ENCODE assay signal across 1 cellular context in genomic region chr17:59964455-59965328, GRCh38.
A peak's percentile ranks its signal among the peaks of the same experiment; 100 is the strongest.
TF ChIP-seq lines count a peak whose summit lies in the region.

Gene RNFT1 (minus strand): TSS chr17:59964740. CDS start chr17:59964663, 77 bp downstream.

TF ChIP-seq in WTC11, 78 proteins besides CTCF, POLR2A, EP300 and RAD21 (continued from another document):
- no peak for TF ChIP-seq STAT6 (CRISPR knock-in tag; conservative IDR thresholded peaks at IDR 0.05; ENCODE audit: low read depth)
- TF ChIP-seq FOXP1 (CRISPR knock-in tag; IDR thresholded peaks at IDR 0.05; ENCODE audit: borderline replicate concordance), result peak; percentile 68; the same call in 1 of the 2 replicates
- peak; percentile 61; the same call in 1 of the 2 replicates for TF ChIP-seq GABPB1 (CRISPR knock-in tag; IDR thresholded peaks at IDR 0.05)
- TF ChIP-seq ZNF263 (CRISPR knock-in tag; IDR thresholded peaks at IDR 0.05; ENCODE audit: low read depth), result no peak
- TF ChIP-seq ZNF416 (CRISPR knock-in tag; IDR thresholded peaks at IDR 0.05), result no peak
- no peak for TF ChIP-seq FOXJ3 (CRISPR knock-in tag; IDR thresholded peaks at IDR 0.05; ENCODE audit: borderline replicate concordance)
- TF ChIP-seq ZNF396 (CRISPR knock-in tag; IDR thresholded peaks at IDR 0.05; ENCODE audit: borderline replicate concordance), result no peak
- TF ChIP-seq IRF1 (CRISPR knock-in tag; IDR thresholded peaks at IDR 0.05), result no peak
- no peak for TF ChIP-seq E2F1 (CRISPR knock-in tag; IDR thresholded peaks at IDR 0.05)
- no peak for TF ChIP-seq ZSCAN18 (CRISPR knock-in tag; IDR thresholded peaks at IDR 0.05)
TF ChIP-seq in WTC11: peak in this region for 5.
